13 cellular contexts compared by ENCODE assay signal in genomic region chr2:179837408-179837807, GRCh38. TPM values are rescaled to one million over a fixed set of nuclear protein-coding genes. Genes with fewer than 3 reads are reported as not detected.
DNase-seq lines count a peak whose midpoint lies in the region; ATAC-seq, FAIRE-seq and TF ChIP-seq lines count a peak whose summit lies in the region.
"Had no signal": no experiment of that assay in that cellular context is flagged by ENCODE, and none has a peak within 500 bp of the region (broad histone marks: within the 10 kb centered on the region; RNA-seq: fewer than 3 reads in every experiment).

No MANE protein-coding gene starts in this region.

- no peak for TF ChIP-seq POLR2A in GM12891 (IDR thresholded peaks at IDR 0.05; ENCODE audit: low read depth, low read length)

- ATAC-seq in left lobe of liver, result peak; percentile 82

- intact Hi-C loops in tibial artery (cut with DNase I; ENCODE audit: low total_unique reads), result no loop called here

- peaks cover 0 to 2% of the 10 kb centered on the region in 2 donors for H3K27me3 ChIP-seq in tibial artery
- H3K27me3 ChIP-seq: BLaER1 treated with 17β-estradiol and CSF1 and Interleukin-3, amounts not matched to agents 10 nM and 100 nM; spleen had no signal

- no peaks in the 10 kb centered on the region for H3K36me3 ChIP-seq in tibial artery
- H3K36me3 ChIP-seq: BLaER1 treated with 17β-estradiol and CSF1 and Interleukin-3, amounts not matched to agents 10 nM and 100 nM; spleen had no signal

- TF ChIP-seq CTCF in AG09309 (IDR thresholded peaks at IDR 0.05; ENCODE audit: control insufficient read depth, insufficient read depth, low read depth, low read length, missing control alignments) (no peak), astrocyte of the spinal cord (IDR thresholded peaks at IDR 0.05; ENCODE audit: low read depth, low read length) (no peak), tibial artery (IDR thresholded peaks at IDR 0.05) (no peak)

- no peak overlapping the region for H3K27ac ChIP-seq in tibial artery
- H3K27ac ChIP-seq: BLaER1 treated with 17β-estradiol and CSF1 and Interleukin-3, amounts not matched to agents 10 nM and 100 nM; spleen had no signal

- H3K4me3 ChIP-seq in AG09309 (ENCODE audit: control insufficient read depth, low read depth, low read length) (no peak overlapping the region), astrocyte of the spinal cord (ENCODE audit: low read depth, low read length) (no peak overlapping the region), tibial artery (no peak overlapping the region)
- H3K4me3 ChIP-seq: BLaER1 treated with 17β-estradiol and CSF1 and Interleukin-3, amounts not matched to agents 10 nM and 100 nM; spleen had no signal

- in situ Hi-C loops in astrocyte of the spinal cord (cut with HindIII; ENCODE audit: low sequenced_read_pairs), result no loop called here

- no peaks in the 10 kb centered on the region for H3K4me1 ChIP-seq in tibial artery
- H3K4me1 ChIP-seq: spleen had no signal

- no peaks in the 10 kb centered on the region for H3K9me3 ChIP-seq in tibial artery
- H3K9me3 ChIP-seq: BLaER1 treated with 17β-estradiol and CSF1 and Interleukin-3, amounts not matched to agents 10 nM and 100 nM; spleen had no signal

- FAIRE-seq in GM12891 (lab: Jason Lieb, UNC), result no peak

- peak; percentile 24 for DNase-seq in AG09309 (ENCODE audit: low read depth)
- peak; percentile 80 for DNase-seq in LHCN-M2 (ENCODE audit: low read depth)
- peak; percentile 79 for DNase-seq in astrocyte of the spinal cord (ENCODE audit: low read depth, low spot score)
- DNase-seq in left lobe of liver (ENCODE audit: low spot score), result no peak
- DNase-seq in NCI-H146 treated with DMSO at 0.1 percent for 48 hours (lab: John Stamatoyannopoulos, UW; ENCODE audit: unreplicated experiment), result no peak
- DNase-seq in activated CD4-positive, CD25-positive, alpha-beta regulatory T cell treated with anti-CD3 and anti-CD28 coated beads, Interleukin-2, amount 50 U/mL, for 72 hours, result no peak
- DNase-seq in GM12891 (ENCODE audit: insufficient read length, low spot score), result no peak
- no peak for DNase-seq in tibial artery
- DNase-seq: endodermal cell, naive B cell, NCI-H187, spleen had no signal

TF ChIP-seq in GM12891, 5 proteins besides CTCF, POLR2A, EP300 and RAD21:
- TF ChIP-seq SPI1 (IDR thresholded peaks at IDR 0.05; ENCODE audit: low read depth, low read length) (no peak), PAX5 (IDR thresholded peaks at IDR 0.05; ENCODE audit: insufficient read depth, low read length, severe bottlenecking) (no peak), POU2F2 (IDR thresholded peaks at IDR 0.05; ENCODE audit: low read depth, low read length) (no peak), POLR2AphosphoS5 (IDR thresholded peaks at IDR 0.05; ENCODE audit: low read depth, low read length) (no peak), TAF1 (IDR thresholded peaks at IDR 0.05; ENCODE audit: low read depth, low read length) (no peak)
TF ChIP-seq in GM12891: peak in this region for 0.

RNA-seq across cellular contexts. Expression of gene ZNF385B, which starts 24.0 kb away (rescaled TPM):
- 0.13 and 0.17 TPM in 2 replicates for total RNA-seq in LHCN-M2 (2014; rRNA removed)
- 0.23 TPM for polyA plus RNA-seq in LHCN-M2 (2012)
- 8.3 TPM for total RNA-seq in left lobe of liver
- polyA plus RNA-seq in GM12891 (2012; ENCODE audit: low read depth, missing spikeins), result not detected

Comparison
In these comparisons a context has a peak if more than half of its experiments do, and no peak if none do; other contexts are left out.
1. DNase-seq: peak in AG09309 (single experiment), LHCN-M2 (single experiment) and astrocyte of the spinal cord (single experiment); none in left lobe of liver (single experiment), NCI-H146 treated with DMSO at 0.1 percent for 48 hours (single experiment), activated CD4-positive, CD25-positive, alpha-beta regulatory T cell treated with anti-CD3 and anti-CD28 coated beads, Interleukin-2, amount 50 U/mL, for 72 hours (single experiment), GM12891 (single experiment) and tibial artery (0 of 2).